Comparison of ENCODE assay signal across 6 cellular contexts in the genomic region with DNA sequence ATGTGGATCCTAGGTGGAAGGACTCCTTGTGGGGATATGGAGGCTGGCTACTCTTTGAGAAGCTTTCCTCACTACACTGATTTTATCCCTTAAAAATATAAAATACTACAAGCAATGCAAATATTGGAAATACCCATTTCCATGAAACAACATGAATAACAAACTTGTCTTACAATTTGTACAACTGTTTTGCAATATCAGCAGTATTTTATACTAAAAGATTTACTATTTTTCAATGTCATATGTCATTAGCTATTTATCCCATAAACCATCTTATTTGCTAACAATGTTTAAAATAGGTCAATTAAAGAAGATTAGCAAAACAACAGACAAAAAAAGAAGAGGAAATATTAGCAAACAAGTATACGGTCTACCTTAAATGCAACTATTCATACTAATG.
"Had no signal": no experiment of that assay in that cellular context is flagged by ENCODE, and none has a peak within 500 bp of the region (broad histone marks: within the 10 kb centered on the region; RNA-seq: fewer than 3 reads in every experiment).

No MANE protein-coding gene starts in this region.

- H3K9me3 Mint-ChIP-seq: GM23338, H9 had no signal

- H3K27ac Mint-ChIP-seq: GM23338, H9, IgD-negative memory B cell had no signal

- H3K4me3 ChIP-seq: GM23338 had no signal

- ATAC-seq: GM23338 had no signal

- H3K36me3 Mint-ChIP-seq: IgD-negative memory B cell had no signal

- H3K4me1 Mint-ChIP-seq: GM23338, H9, IgD-negative memory B cell had no signal

- H2AFZ ChIP-seq: GM23338 had no signal

- FAIRE-seq: HTR-8/SVneo had no signal

- DNase-seq: H9, HCEC 1CT, KG1 had no signal

- H3K4me3 Mint-ChIP-seq: GM23338, H9, IgD-negative memory B cell had no signal

- H3K4me2 ChIP-seq: GM23338 had no signal

- H3K27me3 Mint-ChIP-seq: IgD-negative memory B cell had no signal
